4 cellular contexts compared by ENCODE assay signal in genomic region chrX:153384390-153384789, GRCh38. TPM values are rescaled to one million over a fixed set of nuclear protein-coding genes. Genes with fewer than 3 reads are reported as not detected.
"Had no signal": no experiment of that assay in that cellular context is flagged by ENCODE, and none has a peak within 500 bp of the region (broad histone marks: within the 10 kb centered on the region; RNA-seq: fewer than 3 reads in every experiment).

No MANE protein-coding gene starts in this region.

- H3K4me3 ChIP-seq: GM12878 had no signal

- DNase-seq: GDM1, GF-D8 had no signal

RNA-seq across cellular contexts. Expression of gene PNMA6E, which starts 16.8 kb away (rescaled TPM):
- total RNA-seq: G401, GM12878 had no signal

RNA-seq across cellular contexts. Expression of gene ZFP92, which starts 26.9 kb away (rescaled TPM):
- total RNA-seq: G401 had no signal
